In genomic region chr5:124888050-124888506, GRCh38 we compare ENCODE assay signal across 1 cellular context.
TF ChIP-seq lines count a peak whose summit lies in the region.

No MANE protein-coding gene starts in this region.

TF ChIP-seq in HepG2, 621 proteins besides CTCF, POLR2A, EP300 and RAD21 (continued from another document):
- TF ChIP-seq FOXP4 (CRISPR knock-in tag; IDR thresholded peaks at IDR 0.05) (0 out of 2 replicates have a peak, but pooled peaks have one; percentile 24), PATZ1 (CRISPR knock-in tag; IDR thresholded peaks at IDR 0.05) (peak; percentile 62; the same call in 1 of the 2 replicates), NPAS2 (CRISPR knock-in tag; IDR thresholded peaks at IDR 0.05; ENCODE audit: borderline replicate concordance) (no peak), ARID3A (IDR thresholded peaks at IDR 0.05; ENCODE audit: low read depth, low read length) (peak; percentile 8; the same call in 1 of the 2 replicates), ZFAT (CRISPR knock-in tag; conservative IDR thresholded peaks at IDR 0.05) (peak; percentile 86; the same call in 1 of the 2 replicates), HNRNPUL1 (IDR thresholded peaks at IDR 0.05; ENCODE audit: low read depth, low read length) (peak; percentile 53; the same call in 1 of the 2 replicates), CREB1 (IDR thresholded peaks at IDR 0.05) (no peak), CREB1 (CRISPR knock-in tag; IDR thresholded peaks at IDR 0.05) (0 out of 2 replicates have a peak, but pooled peaks have one; percentile 24), ZNF609 (CRISPR knock-in tag; IDR thresholded peaks at IDR 0.05; ENCODE audit: borderline replicate concordance) (no peak), ISL2 (CRISPR knock-in tag; IDR thresholded peaks at IDR 0.05) (0 out of 2 replicates have a peak, but pooled peaks have one; percentile 30), SALL1 (CRISPR knock-in tag; IDR thresholded peaks at IDR 0.05) (peak; percentile 31; the same call in 1 of the 2 replicates), ARID5B (CRISPR knock-in tag; IDR thresholded peaks at IDR 0.05) (peak; percentile 57; the same call in 1 of the 2 replicates), KLF16 (CRISPR knock-in tag; IDR thresholded peaks at IDR 0.05) (no peak), HDAC1 (CRISPR knock-in tag; IDR thresholded peaks at IDR 0.05) (no peak), TCF7L2 (IDR thresholded peaks at IDR 0.05; ENCODE audit: low read depth, low read length) (no peak), GATAD2A (CRISPR knock-in tag; IDR thresholded peaks at IDR 0.05) (peak; percentile 47; the same call in 1 of the 2 replicates), RFX3 (CRISPR knock-in tag; IDR thresholded peaks at IDR 0.05) (no peak), TBX2 (CRISPR knock-in tag; IDR thresholded peaks at IDR 0.05; ENCODE audit: borderline replicate concordance) (peak; percentile 22; the same call in 1 of the 2 replicates), GABPA (IDR thresholded peaks at IDR 0.05; ENCODE audit: low read depth, low read length) (no peak), GABPA (CRISPR knock-in tag; IDR thresholded peaks at IDR 0.05; ENCODE audit: low read depth) (0 out of 2 replicates have a peak, but pooled peaks have one; percentile 13), XRCC5 (optimal IDR thresholded peaks at IDR 0.05; ENCODE audit: low read length) (no peak), NCOA2 (CRISPR knock-in tag; IDR thresholded peaks at IDR 0.05) (0 out of 2 replicates have a peak, but pooled peaks have one; percentile 16), FOXJ3 (CRISPR knock-in tag; IDR thresholded peaks at IDR 0.05; ENCODE audit: borderline replicate concordance) (peak; percentile 49; the same call in 1 of the 2 replicates), HMG20A (CRISPR knock-in tag; IDR thresholded peaks at IDR 0.05; ENCODE audit: borderline replicate concordance) (peak; percentile 25; the same call in 1 of the 2 replicates), SALL2 (CRISPR knock-in tag; IDR thresholded peaks at IDR 0.05) (no peak), FOXK1 (CRISPR knock-in tag; IDR thresholded peaks at IDR 0.05; ENCODE audit: borderline replicate concordance, low read depth) (peak; percentile 47; the same call in 1 of the 2 replicates), HNF1B (CRISPR knock-in tag; IDR thresholded peaks at IDR 0.05) (0 out of 2 replicates have a peak, but pooled peaks have one; percentile 36), ELF3 (CRISPR knock-in tag; IDR thresholded peaks at IDR 0.05) (no peak), PAXIP1 (CRISPR knock-in tag; conservative IDR thresholded peaks at IDR 0.05) (peak; percentile 52; the same call in 1 of the 2 replicates)
